Comparison of ENCODE assay signal across 23 cellular contexts in genomic region chr7:54544356-54545240, GRCh38. TPM values are rescaled to one million over a fixed set of nuclear protein-coding genes. Genes with fewer than 3 reads are reported as not detected.
DNase-seq lines count a peak whose midpoint lies in the region; ATAC-seq and TF ChIP-seq lines count a peak whose summit lies in the region.
"Had no signal": no experiment of that assay in that cellular context is flagged by ENCODE, and none has a peak within 500 bp of the region (broad histone marks: within the 10 kb centered on the region; RNA-seq: fewer than 3 reads in every experiment).

No MANE protein-coding gene starts in this region.

- H3K36me3 ChIP-seq in hepatocyte (replicated peaks; ENCODE audit: insufficient read depth, low read depth): no peaks in the 10 kb centered on the region
- H3K36me3 ChIP-seq in neuronal stem cell (replicated peaks in 1 of 2; ENCODE audit: control insufficient read depth in 2 of 2, insufficient read depth in 2 of 2, low read length in 2 of 2): no peaks in the 10 kb centered on the region
- H3K36me3 ChIP-seq in gastroesophageal sphincter: no peaks in the 10 kb centered on the region
- no peaks in the 10 kb centered on the region for H3K36me3 ChIP-seq in heart left ventricle
- H3K36me3 ChIP-seq: MG63, neutrophil, right atrium auricular region, SJSA1, stomach, vagina had no signal

- H3K4me3 ChIP-seq in hepatocyte: no peak overlapping the region
- H3K4me3 ChIP-seq in neuronal stem cell (ENCODE audit: low read length in 2 of 2): no peak overlapping the region
- no peak overlapping the region for H3K4me3 ChIP-seq in gastroesophageal sphincter
- no peak overlapping the region for H3K4me3 ChIP-seq in heart left ventricle
- H3K4me3 ChIP-seq: GM12878, MG63, right atrium auricular region, SJSA1, vagina had no signal

- no peak for TF ChIP-seq EP300 in gastroesophageal sphincter (IDR thresholded peaks at IDR 0.05)

- no peak overlapping the region for H4K91ac ChIP-seq in neuronal stem cell (ENCODE audit: low read depth, low read length, poor library complexity)

- H3K4me1 ChIP-seq in hepatocyte (ENCODE audit: insufficient read depth) (no peaks in the 10 kb centered on the region), neuronal stem cell (ENCODE audit: control insufficient read depth in 2 of 2, insufficient read depth in 1 of 2, low read depth in 1 of 2, low read length in 2 of 2) (peaks cover 0 to 5% of the 10 kb centered on the region in 2 donors), gastroesophageal sphincter (peaks cover 0 to 34% (median 17%) of the 10 kb centered on the region in 3 donors), heart left ventricle (peaks cover 0 to 29% (median 6%) of the 10 kb centered on the region in 12 donors)
- H3K4me1 ChIP-seq: foreskin keratinocyte, SJSA1 had no signal

- TF ChIP-seq CTCF in hepatocyte (IDR thresholded peaks at IDR 0.05; ENCODE audit: poor library complexity): no peak
- no peak for TF ChIP-seq CTCF in gastroesophageal sphincter (IDR thresholded peaks at IDR 0.05)
- TF ChIP-seq CTCF in heart left ventricle (IDR thresholded peaks at IDR 0.05): no peak
- no peak for TF ChIP-seq CTCF in natural killer cell (IDR thresholded peaks at IDR 0.05)

- no peak overlapping the region for H3K18ac ChIP-seq in neuronal stem cell (ENCODE audit: low read length)

- H3K9me2 ChIP-seq in hepatocyte (replicated peaks; ENCODE audit: insufficient read depth): no peaks in the 10 kb centered on the region

- peaks cover 0 to 8% of the 10 kb centered on the region in 2 donors for H3K9me3 Mint-ChIP-seq in natural killer cell

- no peak overlapping the region for H3K27ac ChIP-seq in hepatocyte
- H3K27ac ChIP-seq in neuronal stem cell (replicated peaks; ENCODE audit: low read length): no peak overlapping the region
- no peak overlapping the region for H3K27ac ChIP-seq in gastroesophageal sphincter
- H3K27ac ChIP-seq in heart left ventricle: no peak overlapping the region
- H3K27ac ChIP-seq: foreskin keratinocyte, neutrophil, right atrium auricular region, SJSA1, stomach, vagina had no signal

- H2BK120ac ChIP-seq in neuronal stem cell (ENCODE audit: low read depth, low read length): no peak overlapping the region

- H3K9me3 ChIP-seq in hepatocyte (ENCODE audit: low read depth) (no peaks in the 10 kb centered on the region), neuronal stem cell (replicated peaks in 1 of 2; ENCODE audit: control insufficient read depth in 2 of 2, insufficient read depth in 1 of 2, low read depth in 1 of 2, low read length in 2 of 2) (no peaks in the 10 kb centered on the region), gastroesophageal sphincter (no peaks in the 10 kb centered on the region), heart left ventricle (no peaks in the 10 kb centered on the region)
- H3K9me3 ChIP-seq: MG63, neutrophil, right atrium auricular region, SJSA1, vagina had no signal

- H4K8ac ChIP-seq in neuronal stem cell (ENCODE audit: low read depth, low read length): no peak overlapping the region

- under 1% methylated on average over 32 of the region's 47 CpGs for WGBS in hepatocyte (ENCODE audit: low lambda C conversion rate, missing lambda C conversion rate)
- no CpG with 5 or more reads among the region's 47 CpGs for WGBS in neuronal stem cell (ENCODE audit: extremely low coverage in 2 of 2, insufficient read length in 2 of 2, insufficient replicate concordance in 1 of 2), 2 donors
- WGBS in gastroesophageal sphincter (ENCODE audit: low coverage in 1 of 2), 2 donors: 3% methylated on average over 7 to 10 of the region's 47 CpGs
- 0 to 3% (median 2%) methylated on average over 21 to 47 of the region's 47 CpGs for WGBS in heart left ventricle, 4 donors

- TF ChIP-seq POLR2A in gastroesophageal sphincter (IDR thresholded peaks at IDR 0.05): no peak
- no peak for TF ChIP-seq POLR2A in heart left ventricle (IDR thresholded peaks at IDR 0.05)

- H3K4ac ChIP-seq in neuronal stem cell (ENCODE audit: low read length): no peak overlapping the region

- peaks cover 2% of the 10 kb centered on the region for H3K79me1 ChIP-seq in neuronal stem cell (ENCODE audit: low read depth, low read length)

- no peak overlapping the region for H2BK15ac ChIP-seq in neuronal stem cell (ENCODE audit: low read length)

- H3K27me3 ChIP-seq in hepatocyte (peaks cover 89% of the 10 kb centered on the region), neuronal stem cell (ENCODE audit: control insufficient read depth in 3 of 3, insufficient read depth in 3 of 3, low read depth in 1 of 3, low read length in 3 of 3) (peaks cover 8 to 75% (median 32%) of the 10 kb centered on the region in 3 experiments), gastroesophageal sphincter (peaks cover 80% of the 10 kb centered on the region), heart left ventricle (peaks cover 25 to 89% (median 62%) of the 10 kb centered on the region in 9 donors)

- ATAC-seq in gastroesophageal sphincter (no peak), heart left ventricle (no peak), natural killer cell (no peak)
- ATAC-seq: foreskin keratinocyte, GM12878 had no signal

- no peak overlapping the region for H3K4me3 Mint-ChIP-seq in natural killer cell
- H3K4me3 Mint-ChIP-seq: activated CD4-positive, alpha-beta T cell treated with anti-CD3 and anti-CD28 coated beads, Interleukin-2, amount 10 ng/mL, durations not matched to agents 24 days and 14 days; memory B cell had no signal

- H3K27me3 Mint-ChIP-seq in natural killer cell (ENCODE audit: low read depth in 2 of 2): peaks cover 28% of the 10 kb centered on the region in 2 donors

- H3K79me2 ChIP-seq in hepatocyte: no peaks in the 10 kb centered on the region

- H2AFZ ChIP-seq in hepatocyte: no peak overlapping the region
- H2AFZ ChIP-seq in neuronal stem cell (ENCODE audit: low read length): peak overlapping the region; percentile 11

- H3K14ac ChIP-seq in neuronal stem cell (ENCODE audit: low read length): peak overlapping the region; percentile 56

- no peak overlapping the region for H3K23ac ChIP-seq in neuronal stem cell (ENCODE audit: low read depth, low read length, poor library complexity)

- H2AK5ac ChIP-seq in neuronal stem cell (ENCODE audit: low read depth, low read length): no peak overlapping the region

- H3K4me2 ChIP-seq in hepatocyte (peak overlapping the region; percentile 49), neuronal stem cell (ENCODE audit: insufficient read depth, low read length, poor library complexity, severe bottlenecking) (peak overlapping the region; percentile 57)

- DNase-seq in ELF-1 (ENCODE audit: low read depth, low spot score) (peak; percentile 28), NCI-H69 (lab: John Stamatoyannopoulos, UW) (peak; percentile 51), hepatocyte (ENCODE audit: low spot score) (peak; percentile 6), neuronal stem cell (ENCODE audit: low spot score) (no peak), heart left ventricle (no peak), natural killer cell (no peak)
- no peak for DNase-seq in stimulated activated CD4-positive, alpha-beta T cell treated with anti-CD3 and anti-CD28 coated beads, Interleukin-4, amount 100 ng/mL, for 4 hours
- DNase-seq: activated CD4-positive, alpha-beta T cell treated with anti-CD3 and anti-CD28 coated beads, Interleukin-2, amount 10 ng/mL, durations not matched to agents 24 days and 14 days; activated naive CD4-positive, alpha-beta T cell treated with Interleukin-2 at 50 U/mL for 16 hours; foreskin keratinocyte; GDM1; IMR-90; MG63; NCI-H446; stomach had no signal

- peaks cover 18% of the 10 kb centered on the region for H3K36me3 Mint-ChIP-seq in natural killer cell

- no peak overlapping the region for H3K27ac Mint-ChIP-seq in natural killer cell
- H3K27ac Mint-ChIP-seq: activated CD4-positive, alpha-beta T cell treated with anti-CD3 and anti-CD28 coated beads, Interleukin-2, amount 10 ng/mL, durations not matched to agents 24 days and 14 days; memory B cell had no signal

- no peak overlapping the region for H2BK12ac ChIP-seq in neuronal stem cell (ENCODE audit: low read length)

- H3K9ac ChIP-seq in neuronal stem cell (ENCODE audit: low read depth, low read length, poor library complexity): no peak overlapping the region

- no peak overlapping the region for H2BK5ac ChIP-seq in neuronal stem cell (ENCODE audit: low read length)

- intact Hi-C loops in heart left ventricle (cut with DNase I) (no loop called here), natural killer cell (cut with micrococcal nuclease) (no loop called here)

- H3K4me1 Mint-ChIP-seq in natural killer cell: no peaks in the 10 kb centered on the region
- H3K4me1 Mint-ChIP-seq: activated CD4-positive, alpha-beta T cell treated with anti-CD3 and anti-CD28 coated beads, Interleukin-2, amount 10 ng/mL, durations not matched to agents 24 days and 14 days; memory B cell had no signal

- H4K20me1 ChIP-seq in hepatocyte (ENCODE audit: insufficient read depth, poor library complexity, severe bottlenecking): no peaks in the 10 kb centered on the region

RNA-seq across cellular contexts. Expression of gene VSTM2A, which starts 2.4 kb away (rescaled TPM):
- not detected in 2 replicates for total RNA-seq in hepatocyte
- not detected in 2 replicates for polyA plus RNA-seq in hepatocyte
- polyA plus RNA-seq in neuronal stem cell (2013, experiment 1 of 2): 0.10 TPM
- 0.07 TPM for polyA plus RNA-seq in neuronal stem cell (2013, experiment 2 of 2)
- total RNA-seq in gastroesophageal sphincter: under 1 TPM in 2 of 4 donors, not detected in 2; 0.10 to 0.81 TPM
- not detected for total RNA-seq in heart left ventricle
- not detected for polyA plus RNA-seq in heart left ventricle
- not detected for total RNA-seq in natural killer cell
- total RNA-seq: activated CD4-positive, alpha-beta T cell treated with anti-CD3 and anti-CD28 coated beads, Interleukin-2, amount 10 ng/mL, durations not matched to agents 24 days and 14 days; foreskin keratinocyte; GM12878; IMR-90; OCI-LY7; right atrium auricular region; SJSA1 had no signal
- polyA plus RNA-seq: foreskin keratinocyte, IMR-90 had no signal

Comparison
In these comparisons a context has a peak if more than half of its experiments do, and no peak if none do; other contexts are left out.
1. DNase-seq: peak in ELF-1 (single experiment), NCI-H69 (single experiment) and hepatocyte (single experiment); none in neuronal stem cell (single experiment), heart left ventricle (0 of 5), natural killer cell (single experiment) and stimulated activated CD4-positive, alpha-beta T cell treated with anti-CD3 and anti-CD28 coated beads, Interleukin-4, amount 100 ng/mL, for 4 hours (0 of 2).